In genomic region chr5:94830520-94830919, GRCh38 we compare ENCODE assay signal across 11 cellular contexts.
A peak's percentile ranks its signal among the peaks of the same experiment; 100 is the strongest.
DNase-seq lines count a peak whose midpoint lies in the region; ATAC-seq, FAIRE-seq and TF ChIP-seq lines count a peak whose summit lies in the region.
"Had no signal": no experiment of that assay in that cellular context is flagged by ENCODE, and none has a peak within 500 bp of the region (broad histone marks: within the 10 kb centered on the region; RNA-seq: fewer than 3 reads in every experiment).

No MANE protein-coding gene starts in this region.

- no peak overlapping the region for H2AFZ ChIP-seq in neural progenitor cell (replicated peaks)

- H3K27me3 ChIP-seq in neural progenitor cell: no peaks in the 10 kb centered on the region
- H3K27me3 ChIP-seq in CD8-positive, alpha-beta T cell (ENCODE audit: insufficient read depth, low read length): no peaks in the 10 kb centered on the region

- POLR2A ChIA-PET in CD8-positive, alpha-beta T cell (lab: Charles Lee): no interaction called here

- H3K27ac Mint-ChIP-seq in neural progenitor cell: no peak overlapping the region
- H3K27ac Mint-ChIP-seq in CD8-positive, alpha-beta T cell: no peak overlapping the region

- no peak overlapping the region for H3K9ac ChIP-seq in neural progenitor cell

- H3K4me2 ChIP-seq in neural progenitor cell: no peak overlapping the region

- ATAC-seq in HG02852 (IDR thresholded peaks at IDR 0.05; ENCODE audit: unreplicated experiment) (peak; percentile 61), GM19455 (IDR thresholded peaks at IDR 0.05; ENCODE audit: unreplicated experiment) (no peak), HG02981 (IDR thresholded peaks at IDR 0.05; ENCODE audit: unreplicated experiment) (no peak)
- ATAC-seq in CD8-positive, alpha-beta T cell: no peak

- CTCF ChIA-PET in CD8-positive, alpha-beta T cell (lab: Charles Lee): no interaction called here

- H4K20me1 ChIP-seq in neural progenitor cell (ENCODE audit: low read depth): no peaks in the 10 kb centered on the region

- intact Hi-C loops in CD8-positive, alpha-beta T cell (cut with DNase I, micrococcal nuclease): no loop called here

- no peak for FAIRE-seq in GM12891 (lab: Jason Lieb, UNC)

- H3K4me3 Mint-ChIP-seq in neural progenitor cell: no peak overlapping the region
- no peak overlapping the region for H3K4me3 Mint-ChIP-seq in CD8-positive, alpha-beta T cell

- no peaks in the 10 kb centered on the region for H3K9me3 ChIP-seq in neural progenitor cell (ENCODE audit: low read depth)
- no peaks in the 10 kb centered on the region for H3K9me3 ChIP-seq in CD8-positive, alpha-beta T cell (ENCODE audit: low read length)

- TF ChIP-seq CTCF in GM12874 (IDR thresholded peaks at IDR 0.05; ENCODE audit: insufficient read depth, low read depth, low read length): peak; percentile 35; the same call in 1 of the 2 replicates
- peak; percentile 43 for TF ChIP-seq CTCF in astrocyte of the spinal cord (IDR thresholded peaks at IDR 0.05; ENCODE audit: low read depth, low read length)
- TF ChIP-seq CTCF in neural progenitor cell (IDR thresholded peaks at IDR 0.05): peak; percentile 61
- TF ChIP-seq CTCF in CD8-positive, alpha-beta T cell (IDR thresholded peaks at IDR 0.05): no peak

- no peaks in the 10 kb centered on the region for H3F3A ChIP-seq in neural progenitor cell (ENCODE audit: low read depth)

- DNase-seq in astrocyte of the spinal cord (ENCODE audit: low read depth, low spot score) (no peak), neural progenitor cell (ENCODE audit: low spot score) (peak; percentile 13), GM12891 (ENCODE audit: insufficient read length, low spot score) (no peak)
- no peak for DNase-seq in CD8-positive, alpha-beta T cell
- DNase-seq: NCI-H524, occipital lobe had no signal

- H3K4me3 ChIP-seq in astrocyte of the spinal cord (ENCODE audit: low read depth, low read length) (no peak overlapping the region), neural progenitor cell (no peak overlapping the region)
- H3K4me3 ChIP-seq in CD8-positive, alpha-beta T cell (ENCODE audit: low read depth, low read length): no peak overlapping the region

- no peak for TF ChIP-seq POLR2A in GM12891 (IDR thresholded peaks at IDR 0.05; ENCODE audit: low read depth, low read length)

- no peaks in the 10 kb centered on the region for H3K4me1 ChIP-seq in neural progenitor cell
- no peaks in the 10 kb centered on the region for H3K4me1 ChIP-seq in CD8-positive, alpha-beta T cell (ENCODE audit: insufficient read depth, low read length)

- no peaks in the 10 kb centered on the region for H3K9me3 Mint-ChIP-seq in neural progenitor cell
- H3K9me3 Mint-ChIP-seq in CD8-positive, alpha-beta T cell: no peaks in the 10 kb centered on the region

- H3K36me3 Mint-ChIP-seq in neural progenitor cell: peaks cover 2% of the 10 kb centered on the region
- no peaks in the 10 kb centered on the region for H3K36me3 Mint-ChIP-seq in CD8-positive, alpha-beta T cell

- no peak overlapping the region for H3K27ac ChIP-seq in neural progenitor cell
- no peak overlapping the region for H3K27ac ChIP-seq in CD8-positive, alpha-beta T cell (ENCODE audit: low read depth, low read length)
- H3K27ac ChIP-seq: epithelial cell of prostate had no signal

- in situ Hi-C loops in astrocyte of the spinal cord (cut with HindIII; ENCODE audit: low sequenced_read_pairs): no loop called here

- no peaks in the 10 kb centered on the region for H3K79me2 ChIP-seq in neural progenitor cell (ENCODE audit: low read depth)

- H3K36me3 ChIP-seq in neural progenitor cell: no peaks in the 10 kb centered on the region
- H3K36me3 ChIP-seq in CD8-positive, alpha-beta T cell (ENCODE audit: insufficient read depth, low read length): no peaks in the 10 kb centered on the region

- peaks cover 3% of the 10 kb centered on the region for H3K27me3 Mint-ChIP-seq in neural progenitor cell (ENCODE audit: insufficient read depth, low read depth)
- peaks cover 2% of the 10 kb centered on the region for H3K27me3 Mint-ChIP-seq in CD8-positive, alpha-beta T cell (ENCODE audit: low read depth)

- peaks cover 8% of the 10 kb centered on the region for H3K4me1 Mint-ChIP-seq in neural progenitor cell
- no peaks in the 10 kb centered on the region for H3K4me1 Mint-ChIP-seq in CD8-positive, alpha-beta T cell (ENCODE audit: low read depth)

TF ChIP-seq in GM12891, 5 proteins besides CTCF, POLR2A, EP300 and RAD21:
- TF ChIP-seq PAX5 (IDR thresholded peaks at IDR 0.05; ENCODE audit: insufficient read depth, low read length, severe bottlenecking) (no peak), POLR2AphosphoS5 (IDR thresholded peaks at IDR 0.05; ENCODE audit: low read depth, low read length) (no peak), TAF1 (IDR thresholded peaks at IDR 0.05; ENCODE audit: low read depth, low read length) (no peak), SPI1 (IDR thresholded peaks at IDR 0.05; ENCODE audit: low read depth, low read length) (no peak), POU2F2 (IDR thresholded peaks at IDR 0.05; ENCODE audit: low read depth, low read length) (no peak)
